ENCODE assay signal across 9 cellular contexts in genomic region chr19:1113278-1113985, GRCh38.
DNase-seq lines count a peak whose midpoint lies in the region; TF ChIP-seq lines count a peak whose summit lies in the region.
"Had no signal": no experiment of that assay in that cellular context is flagged by ENCODE, and none has a peak within 500 bp of the region (broad histone marks: within the 10 kb centered on the region; RNA-seq: fewer than 3 reads in every experiment).

No MANE protein-coding gene starts in this region.

- no peaks in the 10 kb centered on the region for H3F3A ChIP-seq in OCI-LY1 (ENCODE audit: insufficient read depth, low read length)

- no peaks in the 10 kb centered on the region for H3K79me2 ChIP-seq in OCI-LY1 (ENCODE audit: insufficient read depth, low read length)

- no peaks in the 10 kb centered on the region for H3K9me2 ChIP-seq in OCI-LY1 (ENCODE audit: low read depth, low read length)

- H3K4me1 ChIP-seq in OCI-LY1 (ENCODE audit: insufficient read depth, low read length, severe bottlenecking) (peaks cover 3% of the 10 kb centered on the region), muscle layer of duodenum (ENCODE audit: control insufficient read depth in 1 of 2, insufficient read depth in 2 of 2, low read length in 2 of 2) (peaks cover 0 to 25% of the 10 kb centered on the region in 2 donors)

- H3K36me3 Mint-ChIP-seq in activated T-cell treated with anti-CD3 and anti-CD28 coated beads, Interleukin-2, amount 50 U/mL, for 24 hours (ENCODE audit: low read depth) = peaks cover 75% of the 10 kb centered on the region
- H3K36me3 Mint-ChIP-seq: activated naive CD8-positive, alpha-beta T cell had no signal

- H3K36me3 ChIP-seq in OCI-LY1 (ENCODE audit: insufficient read depth, low read length) = peaks cover 16% of the 10 kb centered on the region
- H3K36me3 ChIP-seq in muscle layer of duodenum (ENCODE audit: control insufficient read depth in 1 of 2, insufficient read depth in 2 of 2, low read length in 2 of 2) = peaks cover 23 to 79% of the 10 kb centered on the region in 2 donors

- H2AFZ ChIP-seq in OCI-LY1 (ENCODE audit: low read length) = no peak overlapping the region

- H3K9me3 Mint-ChIP-seq in activated T-cell treated with anti-CD3 and anti-CD28 coated beads, Interleukin-2, amount 50 U/mL, for 24 hours = no peaks in the 10 kb centered on the region

- H3K4me1 Mint-ChIP-seq in activated T-cell treated with anti-CD3 and anti-CD28 coated beads, Interleukin-2, amount 50 U/mL, for 24 hours (ENCODE audit: low read depth) = no peaks in the 10 kb centered on the region

- no peak for TF ChIP-seq POLR2A in erythroblast (IDR thresholded peaks at IDR 0.05; ENCODE audit: low read length)

- H3K9ac ChIP-seq in OCI-LY1 (ENCODE audit: low read length) = no peak overlapping the region

- H3K27me3 Mint-ChIP-seq in activated T-cell treated with anti-CD3 and anti-CD28 coated beads, Interleukin-2, amount 50 U/mL, for 24 hours = no peaks in the 10 kb centered on the region
- H3K27me3 Mint-ChIP-seq: activated naive CD8-positive, alpha-beta T cell had no signal

- TF ChIP-seq CTCF in HL-60 (IDR thresholded peaks at IDR 0.05; ENCODE audit: insufficient read depth, low read length) (peak; percentile 44), OCI-LY1 (IDR thresholded peaks at IDR 0.05; ENCODE audit: low read length) (peak; percentile 78)

- H3K27ac ChIP-seq in HL-60 (replicated peaks) = no peak overlapping the region
- H3K27ac ChIP-seq in OCI-LY1 (ENCODE audit: low read depth, low read length, poor library complexity, severe bottlenecking) = no peak overlapping the region
- peak overlapping the region; percentile 39 for H3K27ac ChIP-seq in muscle layer of duodenum (ENCODE audit: low read length)

- peak; percentile 90 for DNase-seq in EL
- DNase-seq in HL-60 (ENCODE audit: low read depth in 1 of 2, low spot score in 1 of 2) = peak in 1 of 2 experiments; percentile 79
- DNase-seq in activated T-cell treated with anti-CD3 and anti-CD28 coated beads, Interleukin-2, amount 50 U/mL, for 24 hours = peak; percentile 88
- peak; percentile 95 to 98 for DNase-seq in erythroblast (lab: John Stamatoyannopoulos, UW)
- DNase-seq in stimulated activated CD8-positive, alpha-beta memory T cell treated with anti-CD3 and anti-CD28 coated beads, Interleukin-4, amount 100 ng/mL, for 24 hours (ENCODE audit: low read depth) = peak; percentile 86
- DNase-seq in NCI-H2227 treated with DMSO at 0.1 percent for 48 hours (lab: John Stamatoyannopoulos, UW) = no peak

- no peak overlapping the region for H3K4me2 ChIP-seq in OCI-LY1 (ENCODE audit: low read length)

- no peak overlapping the region for H3K4me3 ChIP-seq in HL-60 (replicated peaks; ENCODE audit: insufficient read depth, low read length)
- no peak overlapping the region for H3K4me3 ChIP-seq in OCI-LY1 (ENCODE audit: low read depth, low read length, poor library complexity, severe bottlenecking)
- H3K4me3 ChIP-seq in muscle layer of duodenum (ENCODE audit: low read depth in 1 of 2, low read length in 2 of 2) = peak overlapping the region in 1 of 2 donors; percentile 35

- H3K27ac Mint-ChIP-seq in activated T-cell treated with anti-CD3 and anti-CD28 coated beads, Interleukin-2, amount 50 U/mL, for 24 hours = peak overlapping the region; percentile 55
- H3K27ac Mint-ChIP-seq: activated naive CD8-positive, alpha-beta T cell had no signal

- H3K4me3 Mint-ChIP-seq in activated T-cell treated with anti-CD3 and anti-CD28 coated beads, Interleukin-2, amount 50 U/mL, for 24 hours = no peak overlapping the region
- H3K4me3 Mint-ChIP-seq: activated naive CD8-positive, alpha-beta T cell had no signal

- H4K20me1 ChIP-seq in OCI-LY1 (ENCODE audit: insufficient read depth, low read length) = no peaks in the 10 kb centered on the region

- H3K27me3 ChIP-seq in HL-60 (ENCODE audit: insufficient read depth, poor library complexity, severe bottlenecking) (no peaks in the 10 kb centered on the region), OCI-LY1 (ENCODE audit: insufficient read depth, low read length) (no peaks in the 10 kb centered on the region), muscle layer of duodenum (ENCODE audit: low read depth, low read length) (no peaks in the 10 kb centered on the region)

- H3K9me3 ChIP-seq in OCI-LY1 (ENCODE audit: low read length) (no peaks in the 10 kb centered on the region), muscle layer of duodenum (ENCODE audit: control insufficient read depth in 1 of 2, low read length in 2 of 2) (no peaks in the 10 kb centered on the region)
